1 cellular context compared by ENCODE assay signal in the genomic region with DNA sequence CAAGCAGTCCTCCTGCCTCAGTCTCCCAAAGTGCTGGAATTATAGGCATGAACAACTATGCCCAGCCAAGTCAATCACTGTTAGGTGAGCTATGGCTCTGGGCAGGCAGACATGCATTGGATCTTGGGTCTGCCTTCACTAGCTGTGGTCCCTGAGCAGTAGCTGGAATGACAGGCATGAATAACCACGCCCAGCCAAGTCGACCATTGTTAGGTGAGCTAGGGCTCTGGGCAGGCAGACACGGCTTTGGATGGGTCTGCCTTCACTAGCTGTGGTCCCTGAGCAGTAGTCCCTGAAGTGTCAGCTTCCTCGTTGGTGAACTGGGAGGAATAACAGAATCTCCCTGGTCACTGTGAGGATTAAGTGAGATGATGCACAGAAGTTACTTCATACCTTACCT.
TF ChIP-seq lines count a peak whose summit lies in the region.

No MANE protein-coding gene starts in this region.

TF ChIP-seq in PFSK-1, 5 proteins besides CTCF, POLR2A, EP300 and RAD21 (continued from another document):
- TF ChIP-seq, protein P1, sequence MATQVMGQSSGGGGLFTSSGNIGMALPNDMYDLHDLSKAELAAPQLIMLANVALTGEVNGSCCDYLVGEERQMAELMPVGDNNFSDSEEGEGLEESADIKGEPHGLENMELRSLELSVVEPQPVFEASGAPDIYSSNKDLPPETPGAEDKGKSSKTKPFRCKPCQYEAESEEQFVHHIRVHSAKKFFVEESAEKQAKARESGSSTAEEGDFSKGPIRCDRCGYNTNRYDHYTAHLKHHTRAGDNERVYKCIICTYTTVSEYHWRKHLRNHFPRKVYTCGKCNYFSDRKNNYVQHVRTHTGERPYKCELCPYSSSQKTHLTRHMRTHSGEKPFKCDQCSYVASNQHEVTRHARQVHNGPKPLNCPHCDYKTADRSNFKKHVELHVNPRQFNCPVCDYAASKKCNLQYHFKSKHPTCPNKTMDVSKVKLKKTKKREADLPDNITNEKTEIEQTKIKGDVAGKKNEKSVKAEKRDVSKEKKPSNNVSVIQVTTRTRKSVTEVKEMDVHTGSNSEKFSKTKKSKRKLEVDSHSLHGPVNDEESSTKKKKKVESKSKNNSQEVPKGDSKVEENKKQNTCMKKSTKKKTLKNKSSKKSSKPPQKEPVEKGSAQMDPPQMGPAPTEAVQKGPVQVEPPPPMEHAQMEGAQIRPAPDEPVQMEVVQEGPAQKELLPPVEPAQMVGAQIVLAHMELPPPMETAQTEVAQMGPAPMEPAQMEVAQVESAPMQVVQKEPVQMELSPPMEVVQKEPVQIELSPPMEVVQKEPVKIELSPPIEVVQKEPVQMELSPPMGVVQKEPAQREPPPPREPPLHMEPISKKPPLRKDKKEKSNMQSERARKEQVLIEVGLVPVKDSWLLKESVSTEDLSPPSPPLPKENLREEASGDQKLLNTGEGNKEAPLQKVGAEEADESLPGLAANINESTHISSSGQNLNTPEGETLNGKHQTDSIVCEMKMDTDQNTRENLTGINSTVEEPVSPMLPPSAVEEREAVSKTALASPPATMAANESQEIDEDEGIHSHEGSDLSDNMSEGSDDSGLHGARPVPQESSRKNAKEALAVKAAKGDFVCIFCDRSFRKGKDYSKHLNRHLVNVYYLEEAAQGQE (IDR thresholded peaks at IDR 0.05; ENCODE audit: insufficient read depth in 1 of 2, low read depth in 2 of 2, low read length in 2 of 2) = no peak
